8 cellular contexts compared by ENCODE assay signal in the genomic region with DNA sequence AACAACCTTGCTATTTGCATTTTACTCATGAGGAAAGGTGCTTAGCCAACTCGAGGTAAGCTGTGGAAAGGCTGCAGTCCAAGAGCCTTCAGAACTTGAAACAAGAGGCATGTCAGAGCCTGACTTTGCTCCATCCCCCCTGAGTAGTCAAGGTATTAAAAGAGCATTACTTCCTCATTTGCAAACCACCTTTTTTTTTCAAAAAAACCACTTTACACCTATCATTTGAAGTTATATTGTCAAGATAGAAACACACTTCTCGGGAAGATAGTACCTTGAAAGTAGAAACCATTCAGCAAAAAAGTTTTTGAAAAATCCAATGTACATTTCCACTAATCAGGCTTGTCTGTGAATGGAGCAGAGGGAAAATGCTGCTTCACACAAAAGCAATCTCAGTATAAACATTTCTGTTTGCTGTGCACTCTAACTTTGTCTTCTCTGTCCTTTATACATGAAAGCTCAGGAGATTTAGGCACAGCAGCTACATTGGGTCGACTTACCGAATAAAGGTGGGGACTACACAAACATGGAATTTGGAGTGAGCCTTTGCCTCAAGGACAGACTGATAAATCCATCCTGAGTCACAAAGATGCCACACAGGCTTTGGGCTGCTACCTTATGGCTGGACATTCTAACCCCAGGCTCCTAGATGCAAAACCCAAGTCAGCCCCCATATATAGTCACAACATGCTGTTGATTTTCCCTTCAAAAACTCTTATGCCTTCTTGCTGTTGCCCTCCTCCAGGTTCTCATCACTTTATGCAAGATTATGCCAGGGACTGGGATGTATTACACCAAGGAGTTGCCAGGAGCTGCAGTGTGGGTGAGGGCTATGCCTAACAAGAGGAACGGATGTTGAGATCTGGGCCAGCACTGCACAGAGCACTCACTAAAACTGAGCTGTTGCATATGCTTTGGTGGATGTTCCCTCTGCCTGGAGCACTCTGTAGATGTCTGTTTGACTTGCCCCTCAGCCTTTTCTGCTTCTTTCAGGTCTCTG. TPM values are rescaled to one million over a fixed set of nuclear protein-coding genes. Genes with fewer than 3 reads are reported as not detected.
DNase-seq lines count a peak whose midpoint lies in the region; ATAC-seq and TF ChIP-seq lines count a peak whose summit lies in the region.

No MANE protein-coding gene starts in this region.

- H3K4me2 ChIP-seq in BLaER1, result peak overlapping the region; percentile 70

- H3K4me1 ChIP-seq in BLaER1, result peaks cover 66% of the 10 kb centered on the region
- H3K4me1 ChIP-seq in effector memory CD4-positive, alpha-beta T cell (ENCODE audit: control insufficient read depth, insufficient read depth, low read length, poor library complexity, severe bottlenecking), result peaks cover 88% of the 10 kb centered on the region

- peaks cover 4% of the 10 kb centered on the region for H3K36me3 Mint-ChIP-seq in Calu3 (ENCODE audit: insufficient read depth, unreplicated experiment)

- H3K4me3 Mint-ChIP-seq in Calu3 (ENCODE audit: low read depth, unreplicated experiment), result no peak overlapping the region

- intact Hi-C loops in Calu3 (cut with micrococcal nuclease; ENCODE audit: unreplicated experiment), result no loop called here

- no peaks in the 10 kb centered on the region for H3K9me3 Mint-ChIP-seq in Calu3 (ENCODE audit: low read depth, unreplicated experiment)

- H3K27ac ChIP-seq in BLaER1, result no peak overlapping the region
- peak overlapping the region; percentile 59 for H3K27ac ChIP-seq in effector memory CD4-positive, alpha-beta T cell (ENCODE audit: insufficient read depth, low read length, poor library complexity, severe bottlenecking)

- H3K4me3 ChIP-seq in BLaER1, result no peak overlapping the region
- peak overlapping the region; percentile 9 for H3K4me3 ChIP-seq in effector memory CD4-positive, alpha-beta T cell (ENCODE audit: insufficient read depth, low read depth, low read length, poor library complexity, severe bottlenecking)

- no peak overlapping the region for H3K27ac Mint-ChIP-seq in Calu3 (ENCODE audit: unreplicated experiment)

- ATAC-seq in GM19395 (IDR thresholded peaks at IDR 0.05; ENCODE audit: unreplicated experiment) (peak; percentile 67), HG03378 (IDR thresholded peaks at IDR 0.05; ENCODE audit: unreplicated experiment) (peak; percentile 76)

- H3K9ac ChIP-seq in BLaER1, result no peak overlapping the region

- H3K9me3 ChIP-seq in BLaER1, result peaks cover 2% of the 10 kb centered on the region
- no peaks in the 10 kb centered on the region for H3K9me3 ChIP-seq in effector memory CD4-positive, alpha-beta T cell (ENCODE audit: control insufficient read depth, low read length)

- no peaks in the 10 kb centered on the region for H4K20me1 ChIP-seq in BLaER1

- TF ChIP-seq CTCF in Calu3 (IDR thresholded peaks at IDR 0.05; ENCODE audit: unreplicated experiment), result no peak

- CTCF ChIA-PET in Calu3 (lab: Charles Lee) (no interaction called here), HEK293T (lab: Yijun Ruan, JAX) (no interaction called here)

- DNase-seq in effector memory CD4-positive, alpha-beta T cell, result no peak
- DNase-seq in Calu3 (no peak), SW 1271 (lab: John Stamatoyannopoulos, UW) (no peak), 8988T (no peak), HEK293T (ENCODE audit: extremely low spot score) (no peak)

- H3K4me1 Mint-ChIP-seq in Calu3 (ENCODE audit: low read depth, unreplicated experiment), result peaks cover 63% of the 10 kb centered on the region

- no peaks in the 10 kb centered on the region for H3K36me3 ChIP-seq in BLaER1
- H3K36me3 ChIP-seq in effector memory CD4-positive, alpha-beta T cell (ENCODE audit: control insufficient read depth, insufficient read depth, low read length), result no peaks in the 10 kb centered on the region

- POLR2A ChIA-PET in HEK293T (lab: Yijun Ruan, JAX), result no interaction called here

- H3K27me3 ChIP-seq in BLaER1, result no peaks in the 10 kb centered on the region
- H3K27me3 ChIP-seq in effector memory CD4-positive, alpha-beta T cell (replicated peaks; ENCODE audit: control insufficient read depth, insufficient read depth, low read length, poor library complexity, severe bottlenecking), result no peaks in the 10 kb centered on the region

- H3K27me3 Mint-ChIP-seq in Calu3 (ENCODE audit: unreplicated experiment), result no peaks in the 10 kb centered on the region

- BruUV-seq in Calu3 (replicated peaks; lab: Mats Ljungman, UMichigan), result no TSS peak

TF ChIP-seq in HEK293T, 16 proteins besides CTCF, POLR2A, EP300 and RAD21:
- TF ChIP-seq FOXK2 (IDR thresholded peaks at IDR 0.05) (no peak), ELF4 (IDR thresholded peaks at IDR 0.05) (no peak), BHLHE40 (IDR thresholded peaks at IDR 0.05; ENCODE audit: borderline replicate concordance) (no peak), L3MBTL2 (conservative IDR thresholded peaks at IDR 0.05) (no peak), ARNT (IDR thresholded peaks at IDR 0.05) (no peak), CTBP1 (IDR thresholded peaks at IDR 0.05; ENCODE audit: borderline replicate concordance) (no peak), LEF1 (IDR thresholded peaks at IDR 0.05; ENCODE audit: borderline replicate concordance) (no peak), TARDBP (IDR thresholded peaks at IDR 0.05) (no peak), HDGF (IDR thresholded peaks at IDR 0.05; ENCODE audit: borderline replicate concordance) (no peak), ZNF384 (IDR thresholded peaks at IDR 0.05) (no peak), NFRKB (IDR thresholded peaks at IDR 0.05) (no peak), SUZ12 (IDR thresholded peaks at IDR 0.05) (no peak), FOXM1 (IDR thresholded peaks at IDR 0.05; ENCODE audit: borderline replicate concordance) (no peak), SP1 (IDR thresholded peaks at IDR 0.05) (no peak), FOXA1 (IDR thresholded peaks at IDR 0.05) (no peak)
- TF ChIP-seq, protein P1, sequence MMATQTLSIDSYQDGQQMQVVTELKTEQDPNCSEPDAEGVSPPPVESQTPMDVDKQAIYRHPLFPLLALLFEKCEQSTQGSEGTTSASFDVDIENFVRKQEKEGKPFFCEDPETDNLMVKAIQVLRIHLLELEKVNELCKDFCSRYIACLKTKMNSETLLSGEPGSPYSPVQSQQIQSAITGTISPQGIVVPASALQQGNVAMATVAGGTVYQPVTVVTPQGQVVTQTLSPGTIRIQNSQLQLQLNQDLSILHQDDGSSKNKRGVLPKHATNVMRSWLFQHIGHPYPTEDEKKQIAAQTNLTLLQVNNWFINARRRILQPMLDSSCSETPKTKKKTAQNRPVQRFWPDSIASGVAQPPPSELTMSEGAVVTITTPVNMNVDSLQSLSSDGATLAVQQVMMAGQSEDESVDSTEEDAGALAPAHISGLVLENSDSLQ (IDR thresholded peaks at IDR 0.05), result no peak

RNA-seq across cellular contexts. Expression of gene EML4, which starts 41.4 kb away (rescaled TPM):
- total RNA-seq in Calu3 (2022), result 68.2 and 89.6 TPM in 2 replicates
